In genomic region chr10:77007836-77008235, GRCh38 we compare ENCODE assay signal across 14 cellular contexts.
DNase-seq lines count a peak whose midpoint lies in the region; ATAC-seq and TF ChIP-seq lines count a peak whose summit lies in the region.
"Had no signal": no experiment of that assay in that cellular context is flagged by ENCODE, and none has a peak within 500 bp of the region (broad histone marks: within the 10 kb centered on the region; RNA-seq: fewer than 3 reads in every experiment).

No MANE protein-coding gene starts in this region.

- H3K79me2 ChIP-seq in Karpas-422 (ENCODE audit: low read length) = no peaks in the 10 kb centered on the region

- H2AFZ ChIP-seq in Karpas-422 (ENCODE audit: low read length) = no peak overlapping the region

- H3K36me3 ChIP-seq in Karpas-422 (ENCODE audit: insufficient read depth, low read length) = no peaks in the 10 kb centered on the region
- H3K36me3 ChIP-seq in heart left ventricle = no peaks in the 10 kb centered on the region
- H3K36me3 ChIP-seq: esophagus squamous epithelium had no signal

- H3K9me2 ChIP-seq in Karpas-422 (replicated peaks; ENCODE audit: insufficient read depth, low read length) = no peaks in the 10 kb centered on the region

- no peak overlapping the region for H3K4me3 ChIP-seq in Karpas-422 (ENCODE audit: low read length)
- no peak overlapping the region for H3K4me3 ChIP-seq in heart left ventricle
- H3K4me3 ChIP-seq: esophagus squamous epithelium had no signal

- whole genome bisulfite sequencing in heart left ventricle, 4 donors = 75 to 87% (median 80%) methylated on average over 5 of the region's 5 CpGs

- ATAC-seq in GM18498 (IDR thresholded peaks at IDR 0.05; ENCODE audit: unreplicated experiment) (peak; percentile 87), GM19452 (IDR thresholded peaks at IDR 0.05; ENCODE audit: unreplicated experiment) (peak; percentile 75), HG02885 (IDR thresholded peaks at IDR 0.05; ENCODE audit: poor library complexity, unreplicated experiment) (peak; percentile 67), HG03565 (IDR thresholded peaks at IDR 0.05; ENCODE audit: unreplicated experiment) (peak; percentile 87), heart left ventricle (no peak)
- ATAC-seq: naive thymus-derived CD4-positive, alpha-beta T cell had no signal

- no peaks in the 10 kb centered on the region for H3K27me3 ChIP-seq in Karpas-422 (ENCODE audit: low read length)
- H3K27me3 ChIP-seq in heart left ventricle = no peaks in the 10 kb centered on the region
- H3K27me3 ChIP-seq: esophagus squamous epithelium had no signal

- no peaks in the 10 kb centered on the region for H4K20me1 ChIP-seq in Karpas-422 (ENCODE audit: insufficient read depth, low read depth, low read length)

- intact Hi-C loops in heart left ventricle (cut with DNase I) = loop anchor here in 4 of 10 donors (10.0 kb wide), 5 partner anchors 107 to 1613 kb away; partner anchors contain the start of gene ZNF503 (in 2 of the 4)

- no peak for DNase-seq in MV-4-11 (lab: John Stamatoyannopoulos, UW)
- no peak for DNase-seq in Karpas-422
- no peak for DNase-seq in COLO829 (ENCODE audit: low spot score)
- DNase-seq in heart left ventricle = no peak
- DNase-seq: cerebellar nuclear complex; esophagus squamous epithelium; naive thymus-derived CD4-positive, alpha-beta T cell; NCI-H510A treated with DMSO at 0.1 percent for 48 hours; small intestine; stimulated activated CD8-positive, alpha-beta memory T cell treated with anti-CD3 and anti-CD28 coated beads, Interleukin-4, amount 100 ng/mL, for 48 hours had no signal

- H3K9me3 ChIP-seq in Karpas-422 (ENCODE audit: low read length) (no peaks in the 10 kb centered on the region), heart left ventricle (peaks cover 0 to 5% (median 0%) of the 10 kb centered on the region in 12 donors)
- H3K9me3 ChIP-seq: esophagus squamous epithelium had no signal

- TF ChIP-seq CTCF in heart left ventricle (IDR thresholded peaks at IDR 0.05) = no peak

- TF ChIP-seq POLR2A in heart left ventricle (IDR thresholded peaks at IDR 0.05) = no peak

- H3K4me1 ChIP-seq in Karpas-422 (ENCODE audit: low read length) (no peaks in the 10 kb centered on the region), heart left ventricle (peaks cover 0 to 16% (median 7%) of the 10 kb centered on the region in 12 donors)

- no peak overlapping the region for H3K4me2 ChIP-seq in Karpas-422 (ENCODE audit: low read depth, low read length, poor library complexity, severe bottlenecking)

- no peak overlapping the region for H3K9ac ChIP-seq in Karpas-422 (ENCODE audit: low read length)

- H3K27ac ChIP-seq in Karpas-422 (ENCODE audit: low read length) (no peak overlapping the region), heart left ventricle (no peak overlapping the region)
- H3K27ac ChIP-seq: esophagus squamous epithelium had no signal

Comparison
In these comparisons a context has a peak if more than half of its experiments do, and no peak if none do; other contexts are left out.
1. ATAC-seq: peak in GM18498 (single experiment), GM19452 (single experiment), HG02885 (single experiment) and HG03565 (single experiment); none in heart left ventricle (0 of 4).